In genomic region chr11:119185916-119186634, GRCh38 we compare ENCODE assay signal across 2 cellular contexts.
TF ChIP-seq lines count a peak whose summit lies in the region.

No MANE protein-coding gene starts in this region.

TF ChIP-seq in SK-N-SH, 30 proteins besides CTCF, POLR2A, EP300 and RAD21:
- TF ChIP-seq CHD2 (IDR thresholded peaks at IDR 0.05; ENCODE audit: low read length, partially characterized antibody) (no peak), GATA2 (CRISPR knock-in tag; IDR thresholded peaks at IDR 0.05) (no peak), RFX5 (IDR thresholded peaks at IDR 0.05; ENCODE audit: low read length) (no peak)

TF ChIP-seq in SK-N-SH treated with all-trans-retinoic acid at 6 μM for 48 hours, 23 proteins besides CTCF, POLR2A, EP300 and RAD21:
- TF ChIP-seq ZNF70 (CRISPR knock-in tag; IDR thresholded peaks at IDR 0.05): no peak
- TF ChIP-seq POU6F1 (CRISPR knock-in tag; IDR thresholded peaks at IDR 0.05; ENCODE audit: borderline replicate concordance, low read depth): no peak
- TF ChIP-seq OSR1 (CRISPR knock-in tag; IDR thresholded peaks at IDR 0.05): no peak
- TF ChIP-seq TSHZ2 (CRISPR knock-in tag; IDR thresholded peaks at IDR 0.05): no peak
- no peak for TF ChIP-seq ARNTL (CRISPR knock-in tag; IDR thresholded peaks at IDR 0.05; ENCODE audit: borderline replicate concordance, low read depth)
- no peak for TF ChIP-seq SNAI2 (CRISPR knock-in tag; IDR thresholded peaks at IDR 0.05)
- no peak for TF ChIP-seq ZC3H10 (CRISPR knock-in tag; IDR thresholded peaks at IDR 0.05)
- TF ChIP-seq BACH2 (CRISPR knock-in tag; IDR thresholded peaks at IDR 0.05; ENCODE audit: borderline replicate concordance): no peak
- TF ChIP-seq ISL1 (CRISPR knock-in tag; IDR thresholded peaks at IDR 0.05): no peak
- no peak for TF ChIP-seq RARB (CRISPR knock-in tag; IDR thresholded peaks at IDR 0.05)
- no peak for TF ChIP-seq ESRRG (CRISPR knock-in tag; IDR thresholded peaks at IDR 0.05)
- no peak for TF ChIP-seq CSDC2 (CRISPR knock-in tag; IDR thresholded peaks at IDR 0.05)
- TF ChIP-seq GLIS3 (CRISPR knock-in tag; IDR thresholded peaks at IDR 0.05): no peak
- no peak for TF ChIP-seq PATZ1 (CRISPR knock-in tag; IDR thresholded peaks at IDR 0.05; ENCODE audit: borderline replicate concordance)
